16 cellular contexts compared by ENCODE assay signal in the genomic region with DNA sequence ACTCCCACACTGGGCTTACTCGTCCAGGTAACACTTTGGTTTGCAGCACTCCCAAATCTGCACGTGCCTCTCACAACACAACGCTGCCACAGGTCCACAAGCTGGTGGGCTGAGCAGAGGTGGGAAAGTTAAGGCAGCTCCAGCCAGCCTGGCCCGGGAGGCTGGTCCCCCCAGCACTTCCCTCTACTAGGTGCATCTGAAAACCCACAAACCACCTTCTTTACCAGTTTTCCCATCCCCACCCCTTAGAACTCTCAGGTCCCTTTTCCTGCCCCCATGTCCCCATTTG. TPM values are rescaled to one million over a fixed set of nuclear protein-coding genes. Genes with fewer than 3 reads are reported as not detected.
DNase-seq lines count a peak whose midpoint lies in the region; ATAC-seq, FAIRE-seq and TF ChIP-seq lines count a peak whose summit lies in the region.
"Had no signal": no experiment of that assay in that cellular context is flagged by ENCODE, and none has a peak within 500 bp of the region (broad histone marks: within the 10 kb centered on the region; RNA-seq: fewer than 3 reads in every experiment).

No MANE protein-coding gene starts in this region.

- H3K4me1 Mint-ChIP-seq in CD4-positive, CD25-positive, alpha-beta regulatory T cell, result peaks cover 8 to 32% (median 17%) of the 10 kb centered on the region in 4 donors
- peaks cover 26% of the 10 kb centered on the region for H3K4me1 Mint-ChIP-seq in activated T-helper 1 cell treated with anti-CD3 and anti-CD28 coated beads, Interleukin-12 subunit alpha, Interleukin-12 subunit beta, Interleukin-2, Interleukin-4 antibody, amounts not matched to agents 30 ng/mL and 10 ng/mL and 1 ng/mL, durations not matched to agents 14 hours and 24 hours and 36 hours (ENCODE audit: low read depth)
- H3K4me1 Mint-ChIP-seq in naive thymus-derived CD8-positive, alpha-beta T cell, result peaks cover 17 to 33% (median 32%) of the 10 kb centered on the region in 4 donors

- no peak for DNase-seq in CD4-positive, CD25-positive, alpha-beta regulatory T cell
- DNase-seq in GM19239 (ENCODE audit: insufficient read length, low spot score), result no peak
- no peak for DNase-seq in activated T-helper 1 cell treated with anti-CD3 and anti-CD28 coated beads, Interleukin-12 subunit alpha, Interleukin-12 subunit beta, Interleukin-2, Interleukin-4 antibody, amounts not matched to agents 30 ng/mL and 10 ng/mL and 1 ng/mL, durations not matched to agents 14 hours and 24 hours and 36 hours (ENCODE audit: low spot score)
- peak in 1 of 10 donors; percentile 58 for DNase-seq in naive thymus-derived CD8-positive, alpha-beta T cell
- no peak for DNase-seq in WERI-Rb-1
- DNase-seq in GM19240 (ENCODE audit: insufficient read length, low spot score), result no peak
- DNase-seq: activated CD4-positive, alpha-beta T cell treated with anti-CD3 and anti-CD28 coated beads for 48 hours; effector CD4-positive, alpha-beta T cell; hypothalamus; Kasumi-1; NCI-H1436; NCI-H226; SIG-M5; T-helper 9 cell had no signal

- no peak overlapping the region for H3K4me3 ChIP-seq in CD4-positive, CD25-positive, alpha-beta regulatory T cell (ENCODE audit: low read depth, low read length)
- H3K4me3 ChIP-seq in WERI-Rb-1 (ENCODE audit: low read depth, low read length), result no peak overlapping the region
- H3K4me3 ChIP-seq: prostate gland had no signal

- peaks cover 19% of the 10 kb centered on the region for H3K4me1 ChIP-seq in CD4-positive, CD25-positive, alpha-beta regulatory T cell (ENCODE audit: control insufficient read depth, insufficient read depth, low read length, poor library complexity, severe bottlenecking)

- POLR2A ChIA-PET in naive thymus-derived CD8-positive, alpha-beta T cell (lab: Charles Lee), result no interaction called here

- peak overlapping the region in 1 of 3 donors; percentile 84 for H3K27ac Mint-ChIP-seq in CD4-positive, CD25-positive, alpha-beta regulatory T cell
- peak overlapping the region; percentile 34 for H3K27ac Mint-ChIP-seq in activated T-helper 1 cell treated with anti-CD3 and anti-CD28 coated beads, Interleukin-12 subunit alpha, Interleukin-12 subunit beta, Interleukin-2, Interleukin-4 antibody, amounts not matched to agents 30 ng/mL and 10 ng/mL and 1 ng/mL, durations not matched to agents 14 hours and 24 hours and 36 hours
- H3K27ac Mint-ChIP-seq in naive thymus-derived CD8-positive, alpha-beta T cell, result peak overlapping the region in 8 of 10 donors; percentile 8 to 93 (median 85)

- no peaks in the 10 kb centered on the region for H3K27me3 ChIP-seq in CD4-positive, CD25-positive, alpha-beta regulatory T cell (ENCODE audit: control insufficient read depth, insufficient read depth, low read length)
- H3K27me3 ChIP-seq in WERI-Rb-1 (ENCODE audit: insufficient read depth, low read depth, severe bottlenecking), result no peaks in the 10 kb centered on the region

- TF ChIP-seq CTCF in WERI-Rb-1 (IDR thresholded peaks at IDR 0.05; ENCODE audit: low read depth, low read length), result no peak

- peaks cover 0 to 5% (median 0%) of the 10 kb centered on the region in 7 donors for H3K9me3 Mint-ChIP-seq in CD4-positive, CD25-positive, alpha-beta regulatory T cell
- H3K9me3 Mint-ChIP-seq in activated T-helper 1 cell treated with anti-CD3 and anti-CD28 coated beads, Interleukin-12 subunit alpha, Interleukin-12 subunit beta, Interleukin-2, Interleukin-4 antibody, amounts not matched to agents 30 ng/mL and 10 ng/mL and 1 ng/mL, durations not matched to agents 14 hours and 24 hours and 36 hours, result no peaks in the 10 kb centered on the region
- no peaks in the 10 kb centered on the region for H3K9me3 Mint-ChIP-seq in naive thymus-derived CD8-positive, alpha-beta T cell

- H3K27ac ChIP-seq in CD4-positive, CD25-positive, alpha-beta regulatory T cell (ENCODE audit: insufficient read depth, low read length, poor library complexity, severe bottlenecking), result no peak overlapping the region
- H3K27ac ChIP-seq in WERI-Rb-1, result no peak overlapping the region

- intact Hi-C loops in activated T-helper 1 cell treated with anti-CD3 and anti-CD28 coated beads, Interleukin-12 subunit alpha, Interleukin-12 subunit beta, Interleukin-2, Interleukin-4 antibody, amounts not matched to agents 30 ng/mL and 10 ng/mL and 1 ng/mL, durations not matched to agents 14 hours and 24 hours and 36 hours (cut with micrococcal nuclease), result loop anchor here (1.0 to 5.0 kb wide), 4 partner anchors 18 to 167 kb away; a partner anchor contains a TSS

- peaks cover 24% of the 10 kb centered on the region for H3K27me3 Mint-ChIP-seq in CD4-positive, CD25-positive, alpha-beta regulatory T cell
- H3K27me3 Mint-ChIP-seq in activated T-helper 1 cell treated with anti-CD3 and anti-CD28 coated beads, Interleukin-12 subunit alpha, Interleukin-12 subunit beta, Interleukin-2, Interleukin-4 antibody, amounts not matched to agents 30 ng/mL and 10 ng/mL and 1 ng/mL, durations not matched to agents 14 hours and 24 hours and 36 hours (ENCODE audit: insufficient read depth), result peaks cover 8% of the 10 kb centered on the region
- H3K27me3 Mint-ChIP-seq in naive thymus-derived CD8-positive, alpha-beta T cell, result no peaks in the 10 kb centered on the region

- no peaks in the 10 kb centered on the region for H3K36me3 Mint-ChIP-seq in CD4-positive, CD25-positive, alpha-beta regulatory T cell
- H3K36me3 Mint-ChIP-seq in activated T-helper 1 cell treated with anti-CD3 and anti-CD28 coated beads, Interleukin-12 subunit alpha, Interleukin-12 subunit beta, Interleukin-2, Interleukin-4 antibody, amounts not matched to agents 30 ng/mL and 10 ng/mL and 1 ng/mL, durations not matched to agents 14 hours and 24 hours and 36 hours (ENCODE audit: low read depth), result no peaks in the 10 kb centered on the region
- H3K36me3 Mint-ChIP-seq in naive thymus-derived CD8-positive, alpha-beta T cell, result no peaks in the 10 kb centered on the region

- no peak for ATAC-seq in CD4-positive, CD25-positive, alpha-beta regulatory T cell (ENCODE audit: low read depth in 2 of 2)
- ATAC-seq in naive thymus-derived CD8-positive, alpha-beta T cell, result no peak
- no peak for ATAC-seq in activated CD4-positive, CD25-positive, alpha-beta regulatory T cell treated with anti-CD3 and anti-CD28 coated beads, Interleukin-2, amount 50 U/mL, for 24 hours

- peak overlapping the region; percentile 77 to 91 (median 88) for H3K4me3 Mint-ChIP-seq in CD4-positive, CD25-positive, alpha-beta regulatory T cell
- H3K4me3 Mint-ChIP-seq in activated T-helper 1 cell treated with anti-CD3 and anti-CD28 coated beads, Interleukin-12 subunit alpha, Interleukin-12 subunit beta, Interleukin-2, Interleukin-4 antibody, amounts not matched to agents 30 ng/mL and 10 ng/mL and 1 ng/mL, durations not matched to agents 14 hours and 24 hours and 36 hours, result peak overlapping the region; percentile 86
- H3K4me3 Mint-ChIP-seq in naive thymus-derived CD8-positive, alpha-beta T cell, result peak overlapping the region; percentile 78 to 93 (median 89)

- H3K9me3 ChIP-seq in CD4-positive, CD25-positive, alpha-beta regulatory T cell (ENCODE audit: control insufficient read depth in 2 of 2, low read length in 2 of 2), result no peaks in the 10 kb centered on the region
- no peaks in the 10 kb centered on the region for H3K9me3 ChIP-seq in WERI-Rb-1 (ENCODE audit: severe bottlenecking)
- H3K9me3 ChIP-seq: prostate gland had no signal

- peak; percentile 14 for FAIRE-seq in GM19239 (lab: Jason Lieb, UNC)

- H3K36me3 ChIP-seq in CD4-positive, CD25-positive, alpha-beta regulatory T cell (ENCODE audit: control insufficient read depth, insufficient read depth, low read length), result no peaks in the 10 kb centered on the region
- H3K36me3 ChIP-seq in WERI-Rb-1, result peaks cover 7% of the 10 kb centered on the region
- H3K36me3 ChIP-seq: prostate gland had no signal

RNA-seq across cellular contexts. Expression of a gene that starts 1.4 kb away (rescaled TPM):
- total RNA-seq in CD4-positive, CD25-positive, alpha-beta regulatory T cell, result 22.0 TPM
- polyA plus RNA-seq in CD4-positive, CD25-positive, alpha-beta regulatory T cell, result 10 to 100 TPM in 2 of 4 donors, 1 to 10 TPM in 2; 9.8 to 13.6 (median 10.8) TPM
- 12.3 and 13.1 TPM in 2 replicates for total RNA-seq in activated T-helper 1 cell treated with anti-CD3 and anti-CD28 coated beads, Interleukin-12 subunit alpha, Interleukin-12 subunit beta, Interleukin-2, Interleukin-4 antibody, amounts not matched to agents 30 ng/mL and 10 ng/mL and 1 ng/mL, durations not matched to agents 14 hours and 24 hours and 36 hours
- 10 to 100 TPM; 44.1 to 51.3 TPM for total RNA-seq in naive thymus-derived CD8-positive, alpha-beta T cell
- 10 to 100 TPM in 2 of 3 donors, 1 to 10 TPM in 1; 7.9 to 13.0 (median 10.8) TPM for polyA plus RNA-seq in naive thymus-derived CD8-positive, alpha-beta T cell

RNA-seq across cellular contexts. Expression of a gene that starts 46.9 kb away (rescaled TPM):
- total RNA-seq in CD4-positive, CD25-positive, alpha-beta regulatory T cell, result 117 TPM
- 100 to 1,000 TPM in 2 of 4 donors, 10 to 100 TPM in 2; 91.7 to 122 (median 104) TPM for polyA plus RNA-seq in CD4-positive, CD25-positive, alpha-beta regulatory T cell
- total RNA-seq in activated T-helper 1 cell treated with anti-CD3 and anti-CD28 coated beads, Interleukin-12 subunit alpha, Interleukin-12 subunit beta, Interleukin-2, Interleukin-4 antibody, amounts not matched to agents 30 ng/mL and 10 ng/mL and 1 ng/mL, durations not matched to agents 14 hours and 24 hours and 36 hours, result 179 and 182 TPM in 2 replicates
- 10 to 100 TPM; 53.0 to 61.4 TPM for total RNA-seq in naive thymus-derived CD8-positive, alpha-beta T cell
- 10 to 100 TPM; 56.0 to 88.6 (median 58.2) TPM for polyA plus RNA-seq in naive thymus-derived CD8-positive, alpha-beta T cell
